Comparison of ENCODE assay signal across 29 cellular contexts in genomic region chr3:171353423-171353822, GRCh38.
A peak's percentile ranks its signal among the peaks of the same experiment; 100 is the strongest.
DNase-seq lines count a peak whose midpoint lies in the region; ATAC-seq, FAIRE-seq and TF ChIP-seq lines count a peak whose summit lies in the region.
"Had no signal": no experiment of that assay in that cellular context is flagged by ENCODE, and none has a peak within 500 bp of the region (broad histone marks: within the 10 kb centered on the region; RNA-seq: fewer than 3 reads in every experiment).

No MANE protein-coding gene starts in this region.

- ATAC-seq in T-helper 17 cell (no peak), GM19023 (IDR thresholded peaks at IDR 0.05; ENCODE audit: unreplicated experiment) (no peak)
- ATAC-seq: left cardiac atrium had no signal

- no peak overlapping the region for H2AFZ ChIP-seq in keratinocyte (ENCODE audit: control insufficient read depth, low read length)

- TF ChIP-seq CTCF in keratinocyte (optimal IDR thresholded peaks at IDR 0.05 in 1 of 3, IDR thresholded peaks at IDR 0.05 in 1 of 3, conservative IDR thresholded peaks at IDR 0.05 in 1 of 3; ENCODE audit: extremely low read depth in 1 of 3, insufficient read depth in 2 of 3, low read length in 3 of 3), result no peak
- no peak for TF ChIP-seq CTCF in progenitor cell of endocrine pancreas (IDR thresholded peaks at IDR 0.05; ENCODE audit: unreplicated experiment)

- H3K9me1 ChIP-seq in keratinocyte (ENCODE audit: control insufficient read depth, extremely low read depth, insufficient read depth, low read length), result no peaks in the 10 kb centered on the region

- H3K9me3 Mint-ChIP-seq in progenitor cell of endocrine pancreas (ENCODE audit: low read depth), result no peaks in the 10 kb centered on the region
- H3K9me3 Mint-ChIP-seq in activated T-helper 2 cell treated with anti-CD3 and anti-CD28 coated beads, Interferon-gamma antibody, Interleukin-2, Interleukin-4, amounts not matched to agents 10 μg/mL and 5 μg/mL and 100 μg/mL, durations not matched to agents 14 hours and 24 hours and 36 hours, result no peaks in the 10 kb centered on the region
- H3K9me3 Mint-ChIP-seq: activated CD4-positive, alpha-beta T cell treated with anti-CD3 and anti-CD28 coated beads, Interleukin-2, amount 10 ng/mL, durations not matched to agents 24 days and 14 days; activated naive CD4-positive, alpha-beta T cell treated with anti-CD3 and anti-CD28 coated beads for 36 hours; activated T-cell treated with anti-CD3 and anti-CD28 coated beads, Interleukin-2, amount 50 U/mL, for 72 hours; CD8-positive, alpha-beta memory T cell; memory B cell had no signal

- H3K27ac ChIP-seq in keratinocyte (ENCODE audit: control insufficient read depth, insufficient read depth, low read length), result peak overlapping the region; percentile 82
- H3K27ac ChIP-seq: cardiac muscle cell, coronary artery, neutrophil, transverse colon, VCaP had no signal

- H3K4me3 Mint-ChIP-seq in T-helper 17 cell (no peak overlapping the region), progenitor cell of endocrine pancreas (ENCODE audit: low read depth) (no peak overlapping the region)
- no peak overlapping the region for H3K4me3 Mint-ChIP-seq in activated T-helper 2 cell treated with anti-CD3 and anti-CD28 coated beads, Interferon-gamma antibody, Interleukin-2, Interleukin-4, amounts not matched to agents 10 μg/mL and 5 μg/mL and 100 μg/mL, durations not matched to agents 14 hours and 24 hours and 36 hours (ENCODE audit: low read depth)
- H3K4me3 Mint-ChIP-seq: activated CD4-positive, alpha-beta T cell treated with anti-CD3 and anti-CD28 coated beads, Interleukin-2, amount 10 ng/mL, durations not matched to agents 24 days and 14 days; activated naive CD4-positive, alpha-beta T cell treated with anti-CD3 and anti-CD28 coated beads for 36 hours; activated T-cell treated with anti-CD3 and anti-CD28 coated beads, Interleukin-2, amount 50 U/mL, for 72 hours; memory B cell had no signal

- FAIRE-seq in keratinocyte (lab: Jason Lieb, UNC), result peak; percentile 69
- FAIRE-seq: A204.1 had no signal

- H3K27me3 Mint-ChIP-seq in T-helper 17 cell (no peaks in the 10 kb centered on the region), progenitor cell of endocrine pancreas (no peaks in the 10 kb centered on the region)
- H3K27me3 Mint-ChIP-seq in activated T-helper 2 cell treated with anti-CD3 and anti-CD28 coated beads, Interferon-gamma antibody, Interleukin-2, Interleukin-4, amounts not matched to agents 10 μg/mL and 5 μg/mL and 100 μg/mL, durations not matched to agents 14 hours and 24 hours and 36 hours (ENCODE audit: low read depth), result no peaks in the 10 kb centered on the region
- H3K27me3 Mint-ChIP-seq: activated CD4-positive, alpha-beta T cell treated with anti-CD3 and anti-CD28 coated beads, Interleukin-2, amount 10 ng/mL, durations not matched to agents 24 days and 14 days had no signal

- H3K4me1 Mint-ChIP-seq in T-helper 17 cell (peaks cover 29% of the 10 kb centered on the region), progenitor cell of endocrine pancreas (ENCODE audit: low read depth) (peaks cover 31% of the 10 kb centered on the region)
- H3K4me1 Mint-ChIP-seq in activated T-helper 2 cell treated with anti-CD3 and anti-CD28 coated beads, Interferon-gamma antibody, Interleukin-2, Interleukin-4, amounts not matched to agents 10 μg/mL and 5 μg/mL and 100 μg/mL, durations not matched to agents 14 hours and 24 hours and 36 hours (ENCODE audit: low read depth), result peaks cover 52% of the 10 kb centered on the region
- H3K4me1 Mint-ChIP-seq: memory B cell had no signal

- no peaks in the 10 kb centered on the region for H3K27me3 ChIP-seq in keratinocyte (ENCODE audit: control insufficient read depth, extremely low read depth, insufficient read depth, low read length)
- H3K27me3 ChIP-seq: cardiac muscle cell, neutrophil, stomach, transverse colon had no signal

- DNase-seq in A172 (ENCODE audit: low spot score), result peak; percentile 41
- DNase-seq in HCEC 1CT, result peak; percentile 71
- DNase-seq in T-helper 17 cell, result no peak
- DNase-seq in keratinocyte (ENCODE audit: low read depth, low spot score), result no peak
- no peak for DNase-seq in RPMI8226
- no peak for DNase-seq in progenitor cell of endocrine pancreas (ENCODE audit: low spot score, unreplicated experiment)
- DNase-seq in activated T-helper 2 cell treated with anti-CD3 and anti-CD28 coated beads, Interferon-gamma antibody, Interleukin-2, Interleukin-4, amounts not matched to agents 10 μg/mL and 5 μg/mL and 100 μg/mL, durations not matched to agents 14 hours and 24 hours and 36 hours (ENCODE audit: low spot score), result no peak
- DNase-seq: activated CD4-positive, alpha-beta T cell treated with anti-CD3 and anti-CD28 coated beads, Interleukin-2, amount 10 ng/mL, durations not matched to agents 24 days and 14 days; activated naive CD4-positive, alpha-beta T cell treated with anti-CD3 and anti-CD28 coated beads for 36 hours; activated T-cell treated with anti-CD3 and anti-CD28 coated beads, Interleukin-2, amount 50 U/mL, for 72 hours; amniotic stem cell; CD8-positive, alpha-beta memory T cell; glutamatergic neuron; GOT3; left cardiac atrium; MM.1S; NCI-H1436 treated with DMSO at 0.1 percent for 48 hours; NCI-H2107; NK-92 treated with Interleukin-12 subunit alpha and Interleukin-12 subunit beta, amount 100 ng/mL, for 24 hours; stimulated activated CD8-positive, alpha-beta memory T cell treated with anti-CD3 and anti-CD28 coated beads, Interleukin-4, amount 100 ng/mL, for 48 hours; stomach; transverse colon had no signal

- H3K27ac Mint-ChIP-seq in T-helper 17 cell (peak overlapping the region; percentile 16), progenitor cell of endocrine pancreas (no peak overlapping the region)
- no peak overlapping the region for H3K27ac Mint-ChIP-seq in activated T-helper 2 cell treated with anti-CD3 and anti-CD28 coated beads, Interferon-gamma antibody, Interleukin-2, Interleukin-4, amounts not matched to agents 10 μg/mL and 5 μg/mL and 100 μg/mL, durations not matched to agents 14 hours and 24 hours and 36 hours
- H3K27ac Mint-ChIP-seq: activated CD4-positive, alpha-beta T cell treated with anti-CD3 and anti-CD28 coated beads, Interleukin-2, amount 10 ng/mL, durations not matched to agents 24 days and 14 days; activated naive CD4-positive, alpha-beta T cell treated with anti-CD3 and anti-CD28 coated beads for 36 hours; activated T-cell treated with anti-CD3 and anti-CD28 coated beads, Interleukin-2, amount 50 U/mL, for 72 hours; memory B cell had no signal

- H3K79me2 ChIP-seq in keratinocyte (ENCODE audit: control insufficient read depth, insufficient read depth, low read length), result no peaks in the 10 kb centered on the region

- no peak overlapping the region for H3K4me3 ChIP-seq in keratinocyte (ENCODE audit: control insufficient read depth in 2 of 3, extremely low read depth in 1 of 3, insufficient read depth in 2 of 3, low read depth in 1 of 3, low read length in 3 of 3)
- H3K4me3 ChIP-seq: cardiac muscle cell, coronary artery, stomach, transverse colon had no signal

- H3K4me2 ChIP-seq in keratinocyte (ENCODE audit: control insufficient read depth, extremely low read depth, insufficient read depth, low read depth, low read length), result peak overlapping the region; percentile 76

- no peak overlapping the region for H3K9ac ChIP-seq in keratinocyte (ENCODE audit: control insufficient read depth, extremely low read depth, insufficient read depth, low read length)

- no peaks in the 10 kb centered on the region for H3K9me3 ChIP-seq in T-helper 17 cell (ENCODE audit: control insufficient read depth, low read length, poor library complexity, severe bottlenecking)
- H3K9me3 ChIP-seq in keratinocyte (ENCODE audit: control insufficient read depth, low read depth, low read length), result no peaks in the 10 kb centered on the region
- H3K9me3 ChIP-seq: neutrophil, stomach, transverse colon had no signal

- H3K36me3 Mint-ChIP-seq in T-helper 17 cell (ENCODE audit: low read depth), result no peaks in the 10 kb centered on the region
- H3K36me3 Mint-ChIP-seq in progenitor cell of endocrine pancreas (ENCODE audit: insufficient read depth), result no peaks in the 10 kb centered on the region
- peaks cover 15% of the 10 kb centered on the region for H3K36me3 Mint-ChIP-seq in activated T-helper 2 cell treated with anti-CD3 and anti-CD28 coated beads, Interferon-gamma antibody, Interleukin-2, Interleukin-4, amounts not matched to agents 10 μg/mL and 5 μg/mL and 100 μg/mL, durations not matched to agents 14 hours and 24 hours and 36 hours (ENCODE audit: low read depth)
- H3K36me3 Mint-ChIP-seq: memory B cell had no signal

- H4K20me1 ChIP-seq in keratinocyte (ENCODE audit: control insufficient read depth, extremely low read depth, insufficient read depth, low read length), result no peaks in the 10 kb centered on the region

- dilution Hi-C loops in keratinocyte (cut with MboI; ENCODE audit: extremely low pct_ligation_motif_present, low sequenced_read_pairs), result no loop called here

- H3K4me1 ChIP-seq in keratinocyte (ENCODE audit: control insufficient read depth, extremely low read depth, insufficient read depth, low read length), result peaks cover 69% of the 10 kb centered on the region

- intact Hi-C loops in activated T-helper 2 cell treated with anti-CD3 and anti-CD28 coated beads, Interferon-gamma antibody, Interleukin-2, Interleukin-4, amounts not matched to agents 10 μg/mL and 5 μg/mL and 100 μg/mL, durations not matched to agents 14 hours and 24 hours and 36 hours (cut with micrococcal nuclease), result no loop called here

- no peaks in the 10 kb centered on the region for H3K36me3 ChIP-seq in keratinocyte (ENCODE audit: control insufficient read depth in 2 of 2, extremely low read depth in 1 of 2, insufficient read depth in 2 of 2, low read length in 2 of 2)
- H3K36me3 ChIP-seq: cardiac muscle cell, neutrophil, stomach, transverse colon had no signal

Comparison
In these comparisons a context has a peak if more than half of its experiments do, and no peak if none do; other contexts are left out.
1. DNase-seq: peak in A172 (single experiment) and HCEC 1CT (single experiment); none in T-helper 17 cell (0 of 3), keratinocyte (single experiment), RPMI8226 (single experiment), progenitor cell of endocrine pancreas (single experiment) and activated T-helper 2 cell treated with anti-CD3 and anti-CD28 coated beads, Interferon-gamma antibody, Interleukin-2, Interleukin-4, amounts not matched to agents 10 μg/mL and 5 μg/mL and 100 μg/mL, durations not matched to agents 14 hours and 24 hours and 36 hours (single experiment).